In genomic region chr9:122838441-122838840, GRCh38 we compare ENCODE assay signal across 1 cellular context.
TF ChIP-seq lines count a peak whose summit lies in the region.

No MANE protein-coding gene starts in this region.

TF ChIP-seq in HepG2, 621 proteins besides CTCF, POLR2A, EP300 and RAD21:
- TF ChIP-seq STAG1 (CRISPR knock-in tag; IDR thresholded peaks at IDR 0.05) (0 out of 2 replicates have a peak, but pooled peaks have one; percentile 7), SALL1 (CRISPR knock-in tag; IDR thresholded peaks at IDR 0.05) (peak; percentile 24; the same call in 1 of the 2 replicates), HMGXB4 (CRISPR knock-in tag; IDR thresholded peaks at IDR 0.05; ENCODE audit: borderline replicate concordance in 1 of 2, low read depth in 1 of 2) (peak in 1 of 2 experiments; percentile 26; a peak in 1 of 4 replicates), HNRNPL (IDR thresholded peaks at IDR 0.05; ENCODE audit: low read depth, low read length) (0 out of 2 replicates have a peak, but pooled peaks have one; percentile 54)
